ENCODE assay signal across 21 cellular contexts in the genomic region with DNA sequence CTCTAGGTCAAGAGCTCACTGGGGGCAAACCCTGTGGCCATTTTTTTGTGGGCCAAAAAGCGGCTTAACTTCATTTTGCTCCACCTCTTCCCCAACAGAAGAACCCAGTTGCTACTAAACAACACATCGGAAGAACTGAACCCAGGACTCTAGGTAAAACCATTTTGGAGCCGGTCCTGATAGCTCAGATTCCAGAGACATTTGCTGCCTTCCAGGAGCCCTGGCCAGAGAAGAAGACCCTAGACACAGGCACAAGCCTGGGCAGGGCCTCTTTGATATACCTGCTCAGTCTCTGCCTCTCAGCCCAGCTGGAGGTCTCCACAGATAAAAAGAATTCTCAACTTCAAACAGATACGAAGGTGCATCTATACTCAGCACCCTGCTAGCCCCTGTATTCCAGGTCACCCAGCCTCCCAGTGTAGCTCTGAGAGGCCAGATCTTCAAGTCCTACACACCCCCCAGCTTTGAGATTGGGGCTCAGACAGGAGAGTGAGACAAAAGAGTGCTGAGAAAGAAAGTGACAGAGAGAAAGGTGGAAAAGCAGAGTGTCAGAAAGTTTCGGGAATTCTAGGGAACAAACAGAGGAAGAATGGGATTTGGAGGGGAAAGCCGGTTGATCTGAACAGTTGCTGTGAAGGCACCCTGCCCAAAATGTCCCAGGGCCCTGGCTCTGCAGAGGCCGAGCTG. TPM values are rescaled to one million over a fixed set of nuclear protein-coding genes. Genes with fewer than 3 reads are reported as not detected.
DNase-seq lines count a peak whose midpoint lies in the region; ATAC-seq and TF ChIP-seq lines count a peak whose summit lies in the region.
"Had no signal": no experiment of that assay in that cellular context is flagged by ENCODE, and none has a peak within 500 bp of the region (broad histone marks: within the 10 kb centered on the region; RNA-seq: fewer than 3 reads in every experiment).

No MANE protein-coding gene starts in this region.

- TF ChIP-seq CTCF in activated CD8-positive, alpha-beta T cell treated with anti-CD3 and anti-CD28 coated beads for 36 hours (IDR thresholded peaks at IDR 0.05), result no peak
- TF ChIP-seq CTCF in mesothelial cell of epicardium (IDR thresholded peaks at IDR 0.05; ENCODE audit: unreplicated experiment), result no peak
- no peak for TF ChIP-seq CTCF in brain microvascular endothelial cell (IDR thresholded peaks at IDR 0.05; ENCODE audit: low read depth, low read length, missing control alignments)

- CTCF ChIA-PET in activated CD8-positive, alpha-beta T cell treated with anti-CD3 and anti-CD28 coated beads for 36 hours (lab: Charles Lee), result interaction anchor here (0.8 to 1.5 kb wide), 6 partner anchors 10 to 252 kb away, joined by 3 to 4 read pairs (median 4); a partner anchor contains a TSS

- H3K36me3 ChIP-seq in brain microvascular endothelial cell (replicated peaks), result no peaks in the 10 kb centered on the region
- H3K36me3 ChIP-seq: pancreas, stomach, vagina had no signal

- peak; percentile 37 for DNase-seq in activated effector memory CD4-positive, alpha-beta T cell treated with anti-CD3 and anti-CD28 coated beads, Interleukin-2, amount 50 U/mL, for 16 hours
- DNase-seq in activated effector memory CD4-positive, alpha-beta T cell treated with Interleukin-2 at 50 U/mL for 16 hours, result no peak
- no peak for DNase-seq in activated CD8-positive, alpha-beta T cell treated with anti-CD3 and anti-CD28 coated beads for 36 hours
- DNase-seq in mesothelial cell of epicardium (ENCODE audit: low spot score in 2 of 2, unreplicated experiment in 2 of 2) (no peak), HK-2 (ENCODE audit: unreplicated experiment) (no peak), brain microvascular endothelial cell (no peak), iPS-NIHi7 (ENCODE audit: extremely low spot score) (no peak)
- DNase-seq in stimulated activated naive B cell treated with anti-CD40 and anti-IgM and Interleukin-4, amounts not matched to agents 10 μg/mL and 1 μg/mL and 100 μg/mL, for 72 hours, result no peak
- DNase-seq: amniotic stem cell, Calu3, foreskin melanocyte, IMR-90, MV-4-11, NCI-H2081 treated with DMSO at 0.1 percent for 48 hours, NCI-H69, pancreas, PC-9, stomach had no signal

- H3K36me3 Mint-ChIP-seq in activated CD8-positive, alpha-beta T cell treated with anti-CD3 and anti-CD28 coated beads for 36 hours (ENCODE audit: low read depth), result no peaks in the 10 kb centered on the region
- H3K36me3 Mint-ChIP-seq in mesothelial cell of epicardium, result peaks cover 18% of the 10 kb centered on the region
- H3K36me3 Mint-ChIP-seq in stimulated activated naive B cell treated with anti-CD40 and anti-IgM and Interleukin-4, amounts not matched to agents 10 μg/mL and 1 μg/mL and 100 μg/mL, for 72 hours, result peaks cover 0 to 2% of the 10 kb centered on the region in 2 donors

- H3K9me3 Mint-ChIP-seq in activated CD8-positive, alpha-beta T cell treated with anti-CD3 and anti-CD28 coated beads for 36 hours, result no peaks in the 10 kb centered on the region
- H3K9me3 Mint-ChIP-seq in mesothelial cell of epicardium, result no peaks in the 10 kb centered on the region
- no peaks in the 10 kb centered on the region for H3K9me3 Mint-ChIP-seq in stimulated activated naive B cell treated with anti-CD40 and anti-IgM and Interleukin-4, amounts not matched to agents 10 μg/mL and 1 μg/mL and 100 μg/mL, for 72 hours

- peaks cover 100% of the 10 kb centered on the region for H3K27me3 ChIP-seq in brain microvascular endothelial cell (replicated peaks)
- H3K27me3 ChIP-seq: vagina had no signal

- peak overlapping the region; percentile 28 for H3K4me3 Mint-ChIP-seq in activated CD8-positive, alpha-beta T cell treated with anti-CD3 and anti-CD28 coated beads for 36 hours
- H3K4me3 Mint-ChIP-seq in mesothelial cell of epicardium, result peak overlapping the region; percentile 36
- peak overlapping the region; percentile 3 to 31 for H3K4me3 Mint-ChIP-seq in stimulated activated naive B cell treated with anti-CD40 and anti-IgM and Interleukin-4, amounts not matched to agents 10 μg/mL and 1 μg/mL and 100 μg/mL, for 72 hours

- peaks cover 6% of the 10 kb centered on the region for H3K4me1 Mint-ChIP-seq in activated CD8-positive, alpha-beta T cell treated with anti-CD3 and anti-CD28 coated beads for 36 hours (ENCODE audit: low read depth)
- peaks cover 51% of the 10 kb centered on the region for H3K4me1 Mint-ChIP-seq in mesothelial cell of epicardium
- peaks cover 3 to 10% of the 10 kb centered on the region in 2 donors for H3K4me1 Mint-ChIP-seq in stimulated activated naive B cell treated with anti-CD40 and anti-IgM and Interleukin-4, amounts not matched to agents 10 μg/mL and 1 μg/mL and 100 μg/mL, for 72 hours

- POLR2A ChIA-PET in activated CD8-positive, alpha-beta T cell treated with anti-CD3 and anti-CD28 coated beads for 36 hours (lab: Charles Lee), result no interaction called here

- in situ Hi-C loops in brain microvascular endothelial cell (cut with HindIII; ENCODE audit: low pct_ligation_motif_present, low sequenced_read_pairs), result no loop called here

- no peak overlapping the region for H3K27ac ChIP-seq in brain microvascular endothelial cell
- H3K27ac ChIP-seq: pancreas, PC-9, stomach, vagina had no signal

- no peak overlapping the region for H3K4me3 ChIP-seq in brain microvascular endothelial cell (ENCODE audit: low read depth, low read length)
- H3K4me3 ChIP-seq: pancreas, PC-9, vagina had no signal

- peaks cover 84% of the 10 kb centered on the region for H3K27me3 Mint-ChIP-seq in activated CD8-positive, alpha-beta T cell treated with anti-CD3 and anti-CD28 coated beads for 36 hours
- peaks cover 99% of the 10 kb centered on the region for H3K27me3 Mint-ChIP-seq in mesothelial cell of epicardium (ENCODE audit: low read depth)
- H3K27me3 Mint-ChIP-seq in stimulated activated naive B cell treated with anti-CD40 and anti-IgM and Interleukin-4, amounts not matched to agents 10 μg/mL and 1 μg/mL and 100 μg/mL, for 72 hours, result peaks cover 88 to 97% of the 10 kb centered on the region in 2 donors

- no peak for ATAC-seq in activated CD8-positive, alpha-beta T cell treated with anti-CD3 and anti-CD28 coated beads for 36 hours
- no peak for ATAC-seq in stimulated activated naive B cell treated with anti-CD40 and anti-IgM and Interleukin-4, amounts not matched to agents 10 μg/mL and 1 μg/mL and 100 μg/mL, for 72 hours (replicated peaks)
- ATAC-seq: pancreas had no signal

- H3K27ac Mint-ChIP-seq in activated CD8-positive, alpha-beta T cell treated with anti-CD3 and anti-CD28 coated beads for 36 hours, result no peak overlapping the region
- H3K27ac Mint-ChIP-seq in mesothelial cell of epicardium, result no peak overlapping the region
- H3K27ac Mint-ChIP-seq in stimulated activated naive B cell treated with anti-CD40 and anti-IgM and Interleukin-4, amounts not matched to agents 10 μg/mL and 1 μg/mL and 100 μg/mL, for 72 hours, result no peak overlapping the region

- intact Hi-C loops in activated CD8-positive, alpha-beta T cell treated with anti-CD3 and anti-CD28 coated beads for 36 hours (cut with micrococcal nuclease), result no loop called here

RNA-seq across cellular contexts. Expression of a gene that starts 6.6 kb away (rescaled TPM):
- total RNA-seq in activated CD8-positive, alpha-beta T cell treated with anti-CD3 and anti-CD28 coated beads for 36 hours, result 1 to 10 TPM; 6.9 to 7.0 TPM
- total RNA-seq in mesothelial cell of epicardium, result 33.8 to 35.4 TPM (median 34.4 TPM) in 3 replicates
- total RNA-seq: IMR-90, vagina had no signal

RNA-seq across cellular contexts. Expression of a gene that starts 17.6 kb away (rescaled TPM):
- total RNA-seq in activated CD8-positive, alpha-beta T cell treated with anti-CD3 and anti-CD28 coated beads for 36 hours, result not detected
- 75.7 to 82.4 TPM (median 78.8 TPM) in 3 replicates for total RNA-seq in mesothelial cell of epicardium
- total RNA-seq: chondrocyte, vagina had no signal

RNA-seq across cellular contexts. Expression of a gene that starts 21.9 kb away (rescaled TPM):
- total RNA-seq in activated CD8-positive, alpha-beta T cell treated with anti-CD3 and anti-CD28 coated beads for 36 hours, result 1 to 10 TPM in 1 of 2 experiments, under 1 TPM in 1; 0.50 to 1.0 TPM
- 18.6 to 20.3 TPM (median 19.5 TPM) in 3 replicates for total RNA-seq in mesothelial cell of epicardium
- total RNA-seq: chondrocyte had no signal

RNA-seq across cellular contexts. Expression of a gene that starts 27.9 kb away (rescaled TPM):
- total RNA-seq in activated CD8-positive, alpha-beta T cell treated with anti-CD3 and anti-CD28 coated beads for 36 hours, result not detected
- 56.4 to 63.1 TPM (median 59.7 TPM) in 3 replicates for total RNA-seq in mesothelial cell of epicardium
- total RNA-seq: chondrocyte had no signal

RNA-seq across cellular contexts. Expression of a gene that starts 39.1 kb away (rescaled TPM):
- total RNA-seq in activated CD8-positive, alpha-beta T cell treated with anti-CD3 and anti-CD28 coated beads for 36 hours, result not detected
- total RNA-seq in mesothelial cell of epicardium, result 28.6 to 32.4 TPM (median 31.1 TPM) in 3 replicates
- total RNA-seq: activated CD8-positive, alpha-beta memory T cell treated with anti-CD3 and anti-CD28 coated beads for 36 hours; chondrocyte had no signal

Comparison
In these comparisons a context has a peak if more than half of its experiments do, and no peak if none do; other contexts are left out.
1. RNA of a gene that starts 17.6 kb away (total RNA-seq): 75.7 to 82.4 TPM in mesothelial cell of epicardium; not detected in activated CD8-positive, alpha-beta T cell treated with anti-CD3 and anti-CD28 coated beads for 36 hours; every median in the first group is over 10 times any median in the second.
2. Peak in every context shown above with its lines, with median percentiles within 50 percentile points of each other: H3K4me3 Mint-ChIP-seq.